In genomic region chr12:96907681-96908163, GRCh38 we compare ENCODE assay signal across 1 cellular context.
A peak's percentile ranks its signal among the peaks of the same experiment; 100 is the strongest.
TF ChIP-seq lines count a peak whose summit lies in the region.

No MANE protein-coding gene starts in this region.

TF ChIP-seq in K562, 482 proteins besides CTCF, POLR2A, EP300 and RAD21 (continued from another document and continues in another):
- no peak for TF ChIP-seq ZBTB43 (CRISPR knock-in tag; IDR thresholded peaks at IDR 0.05)
- no peak for TF ChIP-seq RBM25 (IDR thresholded peaks at IDR 0.05; ENCODE audit: low read depth, low read length, severe bottlenecking)
- no peak for TF ChIP-seq ZNF146 (CRISPR knock-in tag; IDR thresholded peaks at IDR 0.05; ENCODE audit: unreplicated experiment)
- TF ChIP-seq, protein P1, sequence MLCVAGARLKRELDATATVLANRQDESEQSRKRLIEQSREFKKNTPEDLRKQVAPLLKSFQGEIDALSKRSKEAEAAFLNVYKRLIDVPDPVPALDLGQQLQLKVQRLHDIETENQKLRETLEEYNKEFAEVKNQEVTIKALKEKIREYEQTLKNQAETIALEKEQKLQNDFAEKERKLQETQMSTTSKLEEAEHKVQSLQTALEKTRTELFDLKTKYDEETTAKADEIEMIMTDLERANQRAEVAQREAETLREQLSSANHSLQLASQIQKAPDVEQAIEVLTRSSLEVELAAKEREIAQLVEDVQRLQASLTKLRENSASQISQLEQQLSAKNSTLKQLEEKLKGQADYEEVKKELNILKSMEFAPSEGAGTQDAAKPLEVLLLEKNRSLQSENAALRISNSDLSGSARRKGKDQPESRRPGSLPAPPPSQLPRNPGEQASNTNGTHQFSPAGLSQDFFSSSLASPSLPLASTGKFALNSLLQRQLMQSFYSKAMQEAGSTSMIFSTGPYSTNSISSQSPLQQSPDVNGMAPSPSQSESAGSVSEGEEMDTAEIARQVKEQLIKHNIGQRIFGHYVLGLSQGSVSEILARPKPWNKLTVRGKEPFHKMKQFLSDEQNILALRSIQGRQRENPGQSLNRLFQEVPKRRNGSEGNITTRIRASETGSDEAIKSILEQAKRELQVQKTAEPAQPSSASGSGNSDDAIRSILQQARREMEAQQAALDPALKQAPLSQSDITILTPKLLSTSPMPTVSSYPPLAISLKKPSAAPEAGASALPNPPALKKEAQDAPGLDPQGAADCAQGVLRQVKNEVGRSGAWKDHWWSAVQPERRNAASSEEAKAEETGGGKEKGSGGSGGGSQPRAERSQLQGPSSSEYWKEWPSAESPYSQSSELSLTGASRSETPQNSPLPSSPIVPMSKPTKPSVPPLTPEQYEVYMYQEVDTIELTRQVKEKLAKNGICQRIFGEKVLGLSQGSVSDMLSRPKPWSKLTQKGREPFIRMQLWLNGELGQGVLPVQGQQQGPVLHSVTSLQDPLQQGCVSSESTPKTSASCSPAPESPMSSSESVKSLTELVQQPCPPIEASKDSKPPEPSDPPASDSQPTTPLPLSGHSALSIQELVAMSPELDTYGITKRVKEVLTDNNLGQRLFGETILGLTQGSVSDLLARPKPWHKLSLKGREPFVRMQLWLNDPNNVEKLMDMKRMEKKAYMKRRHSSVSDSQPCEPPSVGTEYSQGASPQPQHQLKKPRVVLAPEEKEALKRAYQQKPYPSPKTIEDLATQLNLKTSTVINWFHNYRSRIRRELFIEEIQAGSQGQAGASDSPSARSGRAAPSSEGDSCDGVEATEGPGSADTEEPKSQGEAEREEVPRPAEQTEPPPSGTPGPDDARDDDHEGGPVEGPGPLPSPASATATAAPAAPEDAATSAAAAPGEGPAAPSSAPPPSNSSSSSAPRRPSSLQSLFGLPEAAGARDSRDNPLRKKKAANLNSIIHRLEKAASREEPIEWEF (CRISPR knock-in tag; IDR thresholded peaks at IDR 0.05) = no peak
- TF ChIP-seq, protein P2, sequence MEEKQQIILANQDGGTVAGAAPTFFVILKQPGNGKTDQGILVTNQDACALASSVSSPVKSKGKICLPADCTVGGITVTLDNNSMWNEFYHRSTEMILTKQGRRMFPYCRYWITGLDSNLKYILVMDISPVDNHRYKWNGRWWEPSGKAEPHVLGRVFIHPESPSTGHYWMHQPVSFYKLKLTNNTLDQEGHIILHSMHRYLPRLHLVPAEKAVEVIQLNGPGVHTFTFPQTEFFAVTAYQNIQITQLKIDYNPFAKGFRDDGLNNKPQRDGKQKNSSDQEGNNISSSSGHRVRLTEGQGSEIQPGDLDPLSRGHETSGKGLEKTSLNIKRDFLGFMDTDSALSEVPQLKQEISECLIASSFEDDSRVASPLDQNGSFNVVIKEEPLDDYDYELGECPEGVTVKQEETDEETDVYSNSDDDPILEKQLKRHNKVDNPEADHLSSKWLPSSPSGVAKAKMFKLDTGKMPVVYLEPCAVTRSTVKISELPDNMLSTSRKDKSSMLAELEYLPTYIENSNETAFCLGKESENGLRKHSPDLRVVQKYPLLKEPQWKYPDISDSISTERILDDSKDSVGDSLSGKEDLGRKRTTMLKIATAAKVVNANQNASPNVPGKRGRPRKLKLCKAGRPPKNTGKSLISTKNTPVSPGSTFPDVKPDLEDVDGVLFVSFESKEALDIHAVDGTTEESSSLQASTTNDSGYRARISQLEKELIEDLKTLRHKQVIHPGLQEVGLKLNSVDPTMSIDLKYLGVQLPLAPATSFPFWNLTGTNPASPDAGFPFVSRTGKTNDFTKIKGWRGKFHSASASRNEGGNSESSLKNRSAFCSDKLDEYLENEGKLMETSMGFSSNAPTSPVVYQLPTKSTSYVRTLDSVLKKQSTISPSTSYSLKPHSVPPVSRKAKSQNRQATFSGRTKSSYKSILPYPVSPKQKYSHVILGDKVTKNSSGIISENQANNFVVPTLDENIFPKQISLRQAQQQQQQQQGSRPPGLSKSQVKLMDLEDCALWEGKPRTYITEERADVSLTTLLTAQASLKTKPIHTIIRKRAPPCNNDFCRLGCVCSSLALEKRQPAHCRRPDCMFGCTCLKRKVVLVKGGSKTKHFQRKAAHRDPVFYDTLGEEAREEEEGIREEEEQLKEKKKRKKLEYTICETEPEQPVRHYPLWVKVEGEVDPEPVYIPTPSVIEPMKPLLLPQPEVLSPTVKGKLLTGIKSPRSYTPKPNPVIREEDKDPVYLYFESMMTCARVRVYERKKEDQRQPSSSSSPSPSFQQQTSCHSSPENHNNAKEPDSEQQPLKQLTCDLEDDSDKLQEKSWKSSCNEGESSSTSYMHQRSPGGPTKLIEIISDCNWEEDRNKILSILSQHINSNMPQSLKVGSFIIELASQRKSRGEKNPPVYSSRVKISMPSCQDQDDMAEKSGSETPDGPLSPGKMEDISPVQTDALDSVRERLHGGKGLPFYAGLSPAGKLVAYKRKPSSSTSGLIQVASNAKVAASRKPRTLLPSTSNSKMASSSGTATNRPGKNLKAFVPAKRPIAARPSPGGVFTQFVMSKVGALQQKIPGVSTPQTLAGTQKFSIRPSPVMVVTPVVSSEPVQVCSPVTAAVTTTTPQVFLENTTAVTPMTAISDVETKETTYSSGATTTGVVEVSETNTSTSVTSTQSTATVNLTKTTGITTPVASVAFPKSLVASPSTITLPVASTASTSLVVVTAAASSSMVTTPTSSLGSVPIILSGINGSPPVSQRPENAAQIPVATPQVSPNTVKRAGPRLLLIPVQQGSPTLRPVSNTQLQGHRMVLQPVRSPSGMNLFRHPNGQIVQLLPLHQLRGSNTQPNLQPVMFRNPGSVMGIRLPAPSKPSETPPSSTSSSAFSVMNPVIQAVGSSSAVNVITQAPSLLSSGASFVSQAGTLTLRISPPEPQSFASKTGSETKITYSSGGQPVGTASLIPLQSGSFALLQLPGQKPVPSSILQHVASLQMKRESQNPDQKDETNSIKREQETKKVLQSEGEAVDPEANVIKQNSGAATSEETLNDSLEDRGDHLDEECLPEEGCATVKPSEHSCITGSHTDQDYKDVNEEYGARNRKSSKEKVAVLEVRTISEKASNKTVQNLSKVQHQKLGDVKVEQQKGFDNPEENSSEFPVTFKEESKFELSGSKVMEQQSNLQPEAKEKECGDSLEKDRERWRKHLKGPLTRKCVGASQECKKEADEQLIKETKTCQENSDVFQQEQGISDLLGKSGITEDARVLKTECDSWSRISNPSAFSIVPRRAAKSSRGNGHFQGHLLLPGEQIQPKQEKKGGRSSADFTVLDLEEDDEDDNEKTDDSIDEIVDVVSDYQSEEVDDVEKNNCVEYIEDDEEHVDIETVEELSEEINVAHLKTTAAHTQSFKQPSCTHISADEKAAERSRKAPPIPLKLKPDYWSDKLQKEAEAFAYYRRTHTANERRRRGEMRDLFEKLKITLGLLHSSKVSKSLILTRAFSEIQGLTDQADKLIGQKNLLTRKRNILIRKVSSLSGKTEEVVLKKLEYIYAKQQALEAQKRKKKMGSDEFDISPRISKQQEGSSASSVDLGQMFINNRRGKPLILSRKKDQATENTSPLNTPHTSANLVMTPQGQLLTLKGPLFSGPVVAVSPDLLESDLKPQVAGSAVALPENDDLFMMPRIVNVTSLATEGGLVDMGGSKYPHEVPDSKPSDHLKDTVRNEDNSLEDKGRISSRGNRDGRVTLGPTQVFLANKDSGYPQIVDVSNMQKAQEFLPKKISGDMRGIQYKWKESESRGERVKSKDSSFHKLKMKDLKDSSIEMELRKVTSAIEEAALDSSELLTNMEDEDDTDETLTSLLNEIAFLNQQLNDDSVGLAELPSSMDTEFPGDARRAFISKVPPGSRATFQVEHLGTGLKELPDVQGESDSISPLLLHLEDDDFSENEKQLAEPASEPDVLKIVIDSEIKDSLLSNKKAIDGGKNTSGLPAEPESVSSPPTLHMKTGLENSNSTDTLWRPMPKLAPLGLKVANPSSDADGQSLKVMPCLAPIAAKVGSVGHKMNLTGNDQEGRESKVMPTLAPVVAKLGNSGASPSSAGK (IDR thresholded peaks at IDR 0.05) = peak; percentile 63
- TF ChIP-seq ZNF444 (CRISPR knock-in tag; IDR thresholded peaks at IDR 0.05) = no peak
- TF ChIP-seq, protein P3, sequence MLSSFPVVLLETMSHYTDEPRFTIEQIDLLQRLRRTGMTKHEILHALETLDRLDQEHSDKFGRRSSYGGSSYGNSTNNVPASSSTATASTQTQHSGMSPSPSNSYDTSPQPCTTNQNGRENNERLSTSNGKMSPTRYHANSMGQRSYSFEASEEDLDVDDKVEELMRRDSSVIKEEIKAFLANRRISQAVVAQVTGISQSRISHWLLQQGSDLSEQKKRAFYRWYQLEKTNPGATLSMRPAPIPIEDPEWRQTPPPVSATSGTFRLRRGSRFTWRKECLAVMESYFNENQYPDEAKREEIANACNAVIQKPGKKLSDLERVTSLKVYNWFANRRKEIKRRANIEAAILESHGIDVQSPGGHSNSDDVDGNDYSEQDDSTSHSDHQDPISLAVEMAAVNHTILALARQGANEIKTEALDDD (IDR thresholded peaks at IDR 0.05) = peak; percentile 62
- no peak for TF ChIP-seq POLR2B (IDR thresholded peaks at IDR 0.05; ENCODE audit: low read depth, partially characterized antibody)
- TF ChIP-seq BCL6 (CRISPR knock-in tag; IDR thresholded peaks at IDR 0.05) = no peak; the same call in 1 of the 2 replicates
- TF ChIP-seq ZNF232 (CRISPR knock-in tag; IDR thresholded peaks at IDR 0.05) = peak; percentile 18; the same call in 1 of the 2 replicates
- TF ChIP-seq ZNF124 (CRISPR knock-in tag; IDR thresholded peaks at IDR 0.05) = no peak
- no peak for TF ChIP-seq JUND (IDR thresholded peaks at IDR 0.05; ENCODE audit: borderline replicate concordance, low read depth, low read length)
- no peak for TF ChIP-seq JUND (tag; IDR thresholded peaks at IDR 0.05; ENCODE audit: borderline replicate concordance, low read depth, low read length)
- TF ChIP-seq SIN3A (IDR thresholded peaks at IDR 0.05; ENCODE audit: borderline replicate concordance in 2 of 2, control insufficient read depth in 1 of 2, low read depth in 2 of 2, low read length in 2 of 2) = no peak
- TF ChIP-seq ZNF609 (CRISPR knock-in tag; IDR thresholded peaks at IDR 0.05; ENCODE audit: borderline replicate concordance) = no peak
- no peak for TF ChIP-seq NFXL1 (CRISPR knock-in tag; IDR thresholded peaks at IDR 0.05)
- TF ChIP-seq, protein P4, sequence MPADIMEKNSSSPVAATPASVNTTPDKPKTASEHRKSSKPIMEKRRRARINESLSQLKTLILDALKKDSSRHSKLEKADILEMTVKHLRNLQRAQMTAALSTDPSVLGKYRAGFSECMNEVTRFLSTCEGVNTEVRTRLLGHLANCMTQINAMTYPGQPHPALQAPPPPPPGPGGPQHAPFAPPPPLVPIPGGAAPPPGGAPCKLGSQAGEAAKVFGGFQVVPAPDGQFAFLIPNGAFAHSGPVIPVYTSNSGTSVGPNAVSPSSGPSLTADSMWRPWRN (IDR thresholded peaks at IDR 0.05; ENCODE audit: low read depth) = no peak
- TF ChIP-seq DNMT1 (IDR thresholded peaks at IDR 0.05) = no peak
- no peak for TF ChIP-seq PKNOX1 (IDR thresholded peaks at IDR 0.05)
- 0 out of 2 replicates have a peak, but pooled peaks have one; percentile 19 for TF ChIP-seq FOXK1 (CRISPR knock-in tag; IDR thresholded peaks at IDR 0.05; ENCODE audit: borderline replicate concordance)
- TF ChIP-seq CBFB (CRISPR knock-in tag; IDR thresholded peaks at IDR 0.05) = no peak
- no peak for TF ChIP-seq KAT2B (IDR thresholded peaks at IDR 0.05; ENCODE audit: low read depth, low read length)
